ENCODE assay signal across 1 cellular context in genomic region chr13:58343081-58343480, GRCh38.
TF ChIP-seq lines count a peak whose summit lies in the region.

No MANE protein-coding gene starts in this region.

TF ChIP-seq in GM23338, 12 proteins besides CTCF, POLR2A, EP300 and RAD21 (continued from another document):
- no peak for TF ChIP-seq ZNF462 (CRISPR knock-in tag; IDR thresholded peaks at IDR 0.05)
- no peak for TF ChIP-seq STAT1 (IDR thresholded peaks at IDR 0.05; ENCODE audit: unreplicated experiment)
- no peak for TF ChIP-seq EZH2phosphoT487 (IDR thresholded peaks at IDR 0.05; ENCODE audit: unreplicated experiment)
- no peak for TF ChIP-seq EZH2 (IDR thresholded peaks at IDR 0.05; ENCODE audit: low read depth, unreplicated experiment)
- TF ChIP-seq POLR2AphosphoS5 (IDR thresholded peaks at IDR 0.05; ENCODE audit: low read depth), result no peak
